ENCODE assay signal across 9 cellular contexts in the genomic region with DNA sequence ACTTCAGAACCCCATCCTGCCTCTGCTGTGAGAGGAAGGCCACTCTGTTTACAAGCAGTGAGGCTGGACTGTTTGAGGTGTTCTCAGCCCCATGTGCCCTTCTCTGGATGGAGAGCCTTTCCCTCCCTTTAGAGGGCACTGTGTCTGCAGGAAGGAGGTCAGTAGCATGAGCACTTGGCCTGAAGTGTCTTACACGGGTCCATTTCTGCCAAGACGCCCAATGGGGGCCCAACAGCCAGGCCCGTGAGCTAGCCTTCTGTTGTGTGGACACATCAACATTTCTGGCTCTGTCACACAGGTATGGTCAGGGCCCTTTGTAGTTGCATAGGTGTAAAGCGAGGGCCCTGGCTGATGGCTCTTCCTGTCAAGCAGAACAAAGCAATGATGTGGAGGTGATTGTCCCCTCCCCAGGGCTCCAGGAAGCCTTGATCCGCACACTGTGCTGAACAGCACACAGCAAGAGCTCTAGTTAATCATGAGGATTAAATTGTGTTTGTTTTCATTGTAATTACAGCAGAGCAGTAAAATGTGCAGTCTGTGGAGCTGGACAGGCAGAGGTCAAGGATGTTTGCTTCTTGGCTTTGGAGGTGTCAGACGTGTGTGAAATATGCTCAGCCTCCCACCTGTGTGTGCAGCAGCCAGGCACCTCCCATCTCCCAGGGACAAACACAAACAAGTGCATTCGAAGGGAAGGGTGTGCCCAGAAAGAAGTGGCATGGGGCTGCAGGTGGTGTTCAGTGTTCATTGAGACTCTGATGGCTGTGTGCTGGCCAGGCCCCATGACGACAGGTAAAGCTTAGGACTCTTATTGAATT.
DNase-seq lines count a peak whose midpoint lies in the region; ATAC-seq and TF ChIP-seq lines count a peak whose summit lies in the region.
"Had no signal": no experiment of that assay in that cellular context is flagged by ENCODE, and none has a peak within 500 bp of the region (broad histone marks: within the 10 kb centered on the region; RNA-seq: fewer than 3 reads in every experiment).

No MANE protein-coding gene starts in this region.

- peaks cover 12% of the 10 kb centered on the region for H3K4me1 Mint-ChIP-seq in HFFc6 (ENCODE audit: low read depth)

- H3K27me3 Mint-ChIP-seq in HFFc6 (ENCODE audit: insufficient read depth), result peaks cover 17% of the 10 kb centered on the region

- H3K4me3 Mint-ChIP-seq in HFFc6, result no peak overlapping the region
- H3K4me3 Mint-ChIP-seq: natural killer cell had no signal

- in situ Hi-C loops in SK-MEL-5 (cut with HindIII; ENCODE audit: low pct_unique_long_range_greater_than_20kb, low sequenced_read_pairs), result no loop called here

- no peaks in the 10 kb centered on the region for H3K9me3 Mint-ChIP-seq in HFFc6
- H3K9me3 Mint-ChIP-seq: natural killer cell had no signal

- TF ChIP-seq CTCF in HFFc6 (IDR thresholded peaks at IDR 0.05), result peak; percentile 64

- no peaks in the 10 kb centered on the region for H3K36me3 Mint-ChIP-seq in HFFc6 (ENCODE audit: low read depth)
- H3K36me3 Mint-ChIP-seq: natural killer cell had no signal

- H3K27ac Mint-ChIP-seq in HFFc6, result no peak overlapping the region
- H3K27ac Mint-ChIP-seq: natural killer cell had no signal

- ATAC-seq in left lobe of liver (peak; percentile 42), GM21360 (IDR thresholded peaks at IDR 0.05; ENCODE audit: unreplicated experiment) (no peak), GM21576 (IDR thresholded peaks at IDR 0.05; ENCODE audit: unreplicated experiment) (no peak), HG02885 (IDR thresholded peaks at IDR 0.05; ENCODE audit: poor library complexity, unreplicated experiment) (no peak)

- peak; percentile 98 for DNase-seq in COR-L47 (lab: John Stamatoyannopoulos, UW)
- DNase-seq in HFFc6, result peak; percentile 28
- peak; percentile 56 for DNase-seq in SK-MEL-5 (ENCODE audit: low read depth, low spot score)
- DNase-seq in left lobe of liver (ENCODE audit: low spot score), result no peak
- no peak for DNase-seq in cerebellar nuclear complex (lab: John Stamatoyannopoulos, UW)
- DNase-seq: natural killer cell had no signal

Comparison
In these comparisons a context has a peak if more than half of its experiments do, and no peak if none do; other contexts are left out.
1. DNase-seq: peak in COR-L47 (single experiment), HFFc6 (single experiment) and SK-MEL-5 (single experiment); none in left lobe of liver (single experiment) and cerebellar nuclear complex (0 of 2).